19 cellular contexts compared by ENCODE assay signal in genomic region chr1:180542113-180542512, GRCh38. TPM values are rescaled to one million over a fixed set of nuclear protein-coding genes. Genes with fewer than 3 reads are reported as not detected.
DNase-seq lines count a peak whose midpoint lies in the region; ATAC-seq and TF ChIP-seq lines count a peak whose summit lies in the region.
"Had no signal": no experiment of that assay in that cellular context is flagged by ENCODE, and none has a peak within 500 bp of the region (broad histone marks: within the 10 kb centered on the region; RNA-seq: fewer than 3 reads in every experiment).

No MANE protein-coding gene starts in this region.

- no peak overlapping the region for H2BK120ac ChIP-seq in neuronal stem cell (ENCODE audit: low read depth, low read length)

- no peak overlapping the region for H3K4me2 ChIP-seq in neuronal stem cell (ENCODE audit: insufficient read depth, low read length, poor library complexity, severe bottlenecking)

- no peaks in the 10 kb centered on the region for H3K4me1 Mint-ChIP-seq in activated naive CD4-positive, alpha-beta T cell treated with anti-CD3 and anti-CD28 coated beads, Interleukin-2, amount 10 ng/mL, durations not matched to agents 7 days and 5 days
- H3K4me1 Mint-ChIP-seq: activated CD4-positive, alpha-beta T cell treated with anti-CD3 and anti-CD28 coated beads for 36 hours had no signal

- no peak overlapping the region for H2BK15ac ChIP-seq in neuronal stem cell (ENCODE audit: low read length)

- peaks cover 72% of the 10 kb centered on the region for H3K4me1 ChIP-seq in left ventricle myocardium inferior
- peaks cover 0 to 20% (median 8%) of the 10 kb centered on the region in 3 donors for H3K4me1 ChIP-seq in gastroesophageal sphincter
- peaks cover 7 to 8% of the 10 kb centered on the region in 2 donors for H3K4me1 ChIP-seq in neuronal stem cell (ENCODE audit: control insufficient read depth in 2 of 2, insufficient read depth in 1 of 2, low read depth in 1 of 2, low read length in 2 of 2)
- H3K4me1 ChIP-seq: Peyer's patch had no signal

- TF ChIP-seq POLR2A in gastroesophageal sphincter (IDR thresholded peaks at IDR 0.05), result no peak

- H3K14ac ChIP-seq in neuronal stem cell (ENCODE audit: low read length), result no peak overlapping the region

- no peak overlapping the region for H4K91ac ChIP-seq in neuronal stem cell (ENCODE audit: low read depth, low read length, poor library complexity)

- H3K27ac ChIP-seq in left ventricle myocardium inferior (replicated peaks) (peak overlapping the region; percentile 87), gastroesophageal sphincter (peak overlapping the region; percentile 31 to 71 (median 55)), neuronal stem cell (replicated peaks; ENCODE audit: low read length) (no peak overlapping the region)
- H3K27ac ChIP-seq: Peyer's patch, stomach had no signal

- TF ChIP-seq CTCF in left ventricle myocardium inferior (IDR thresholded peaks at IDR 0.05; ENCODE audit: borderline replicate concordance), result no peak
- no peak for TF ChIP-seq CTCF in gastroesophageal sphincter (IDR thresholded peaks at IDR 0.05)

- CTCF ChIA-PET in activated naive CD4-positive, alpha-beta T cell treated with anti-CD3 and anti-CD28 coated beads, Interleukin-2, amount 10 ng/mL, durations not matched to agents 7 days and 5 days (lab: Charles Lee), result no interaction called here

- H3K27me3 ChIP-seq in left ventricle myocardium inferior (ENCODE audit: low read depth) (no peaks in the 10 kb centered on the region), gastroesophageal sphincter (no peaks in the 10 kb centered on the region), neuronal stem cell (ENCODE audit: control insufficient read depth in 3 of 3, insufficient read depth in 3 of 3, low read depth in 1 of 3, low read length in 3 of 3) (no peaks in the 10 kb centered on the region)
- H3K27me3 ChIP-seq: dorsolateral prefrontal cortex, Peyer's patch had no signal

- no peak overlapping the region for H3K4me3 Mint-ChIP-seq in activated naive CD4-positive, alpha-beta T cell treated with anti-CD3 and anti-CD28 coated beads, Interleukin-2, amount 10 ng/mL, durations not matched to agents 7 days and 5 days
- H3K4me3 Mint-ChIP-seq: activated CD4-positive, alpha-beta T cell treated with anti-CD3 and anti-CD28 coated beads for 36 hours had no signal

- H2AK5ac ChIP-seq in neuronal stem cell (ENCODE audit: low read depth, low read length), result no peak overlapping the region

- no peak overlapping the region for H2BK12ac ChIP-seq in neuronal stem cell (ENCODE audit: low read length)

- DNase-seq in left ventricle myocardium inferior (no peak), cardiac septum (ENCODE audit: low spot score) (no peak), neuronal stem cell (ENCODE audit: low spot score) (no peak), pons (ENCODE audit: low spot score) (no peak), NOMO-1 treated with dmso at 0.1 percent for 144 hours (lab: John Stamatoyannopoulos, UW; ENCODE audit: unreplicated experiment) (no peak)
- no peak for DNase-seq in activated naive CD4-positive, alpha-beta T cell treated with anti-CD3 and anti-CD28 coated beads, Interleukin-2, amount 10 ng/mL, durations not matched to agents 7 days and 5 days
- DNase-seq in activated effector memory CD4-positive, alpha-beta T cell treated with Interleukin-2 at 50 U/mL for 16 hours, result no peak
- DNase-seq: ACHN; activated CD4-positive, alpha-beta T cell treated with anti-CD3 and anti-CD28 coated beads for 36 hours; activated T-cell treated with anti-CD3 and anti-CD28 coated beads, Interleukin-2, amount 50 U/mL, for 1 hour; GDM1; NCI-H1048; Peyer's patch; stomach had no signal

- peaks cover 24% of the 10 kb centered on the region for H3K27me3 Mint-ChIP-seq in activated naive CD4-positive, alpha-beta T cell treated with anti-CD3 and anti-CD28 coated beads, Interleukin-2, amount 10 ng/mL, durations not matched to agents 7 days and 5 days
- H3K27me3 Mint-ChIP-seq: activated CD4-positive, alpha-beta T cell treated with anti-CD3 and anti-CD28 coated beads for 36 hours had no signal

- H3K18ac ChIP-seq in neuronal stem cell (ENCODE audit: low read length), result no peak overlapping the region

- H3K4me3 ChIP-seq in left ventricle myocardium inferior (no peak overlapping the region), gastroesophageal sphincter (no peak overlapping the region), neuronal stem cell (ENCODE audit: low read length in 2 of 2) (no peak overlapping the region)
- H3K4me3 ChIP-seq: dorsolateral prefrontal cortex, Peyer's patch, stomach had no signal

- H3K9ac ChIP-seq in neuronal stem cell (ENCODE audit: low read depth, low read length, poor library complexity), result no peak overlapping the region

- no peak for ATAC-seq in gastroesophageal sphincter
- ATAC-seq: activated CD4-positive, alpha-beta T cell treated with anti-CD3 and anti-CD28 coated beads for 36 hours had no signal

- H3K23ac ChIP-seq in neuronal stem cell (ENCODE audit: low read depth, low read length, poor library complexity), result no peak overlapping the region

- no peak for TF ChIP-seq EP300 in gastroesophageal sphincter (IDR thresholded peaks at IDR 0.05)

- intact Hi-C loops in left ventricle myocardium inferior (cut with micrococcal nuclease), result no loop called here
- intact Hi-C loops in cardiac septum (cut with DNase I), result loop anchor here (5.0 kb wide), 1 partner anchor 70 kb away; no protein-coding TSS in a partner anchor

- H2BK5ac ChIP-seq in neuronal stem cell (ENCODE audit: low read length), result no peak overlapping the region

- no peaks in the 10 kb centered on the region for H3K9me3 ChIP-seq in left ventricle myocardium inferior (replicated peaks)
- H3K9me3 ChIP-seq in gastroesophageal sphincter, result no peaks in the 10 kb centered on the region
- no peaks in the 10 kb centered on the region for H3K9me3 ChIP-seq in neuronal stem cell (replicated peaks in 1 of 2; ENCODE audit: control insufficient read depth in 2 of 2, insufficient read depth in 1 of 2, low read depth in 1 of 2, low read length in 2 of 2)
- H3K9me3 ChIP-seq: Peyer's patch, stomach had no signal

- no peaks in the 10 kb centered on the region for H3K9me3 Mint-ChIP-seq in activated naive CD4-positive, alpha-beta T cell treated with anti-CD3 and anti-CD28 coated beads, Interleukin-2, amount 10 ng/mL, durations not matched to agents 7 days and 5 days

- no peak overlapping the region for H3K27ac Mint-ChIP-seq in activated naive CD4-positive, alpha-beta T cell treated with anti-CD3 and anti-CD28 coated beads, Interleukin-2, amount 10 ng/mL, durations not matched to agents 7 days and 5 days
- H3K27ac Mint-ChIP-seq: activated CD4-positive, alpha-beta T cell treated with anti-CD3 and anti-CD28 coated beads for 36 hours had no signal

- H3K79me1 ChIP-seq in neuronal stem cell (ENCODE audit: low read depth, low read length), result no peaks in the 10 kb centered on the region

- H4K8ac ChIP-seq in neuronal stem cell (ENCODE audit: low read depth, low read length), result no peak overlapping the region

- no peaks in the 10 kb centered on the region for H3K36me3 ChIP-seq in left ventricle myocardium inferior
- H3K36me3 ChIP-seq in gastroesophageal sphincter, result no peaks in the 10 kb centered on the region
- no peaks in the 10 kb centered on the region for H3K36me3 ChIP-seq in neuronal stem cell (replicated peaks in 1 of 2; ENCODE audit: control insufficient read depth in 2 of 2, insufficient read depth in 2 of 2, low read length in 2 of 2)
- H3K36me3 ChIP-seq: Peyer's patch, stomach had no signal

- peak overlapping the region; percentile 60 for H2AFZ ChIP-seq in neuronal stem cell (ENCODE audit: low read length)

- H3K36me3 Mint-ChIP-seq in activated naive CD4-positive, alpha-beta T cell treated with anti-CD3 and anti-CD28 coated beads, Interleukin-2, amount 10 ng/mL, durations not matched to agents 7 days and 5 days, result no peaks in the 10 kb centered on the region

- H3K4ac ChIP-seq in neuronal stem cell (ENCODE audit: low read length), result no peak overlapping the region

- 30 to 39% methylated on average over 6 of the region's 6 CpGs for WGBS in gastroesophageal sphincter (ENCODE audit: low coverage in 1 of 2), 2 donors
- no CpG with 5 or more reads among the region's 6 CpGs for WGBS in neuronal stem cell (ENCODE audit: extremely low coverage in 2 of 2, insufficient read length in 2 of 2, insufficient replicate concordance in 1 of 2), 2 donors

RNA-seq across cellular contexts. Expression of gene OVAAL, which starts 16.7 kb away (rescaled TPM):
- total RNA-seq in left ventricle myocardium inferior (5.3 TPM), cardiac septum (6.3 TPM), gastroesophageal sphincter (not detected)
- polyA plus RNA-seq in neuronal stem cell (2013, experiment 1 of 2), result not detected
- polyA plus RNA-seq in neuronal stem cell (2013, experiment 2 of 2), result not detected
- total RNA-seq: activated CD4-positive, alpha-beta T cell treated with anti-CD3 and anti-CD28 coated beads for 36 hours; mononuclear cell; NCI-H460; Peyer's patch; stomach; T-helper 1 cell treated with Interleukin-12 subunit alpha and Interleukin-12 subunit beta and Interleukin-4 antibody, amounts not matched to agents 30 ng/mL and 1 ng/mL, for 36 hours had no signal
- polyA plus RNA-seq: stomach had no signal

RNA-seq across cellular contexts. Expression of gene ACBD6, which starts 39.7 kb away (rescaled TPM):
- 18.2 TPM for total RNA-seq in left ventricle myocardium inferior
- 19.0 TPM for total RNA-seq in cardiac septum
- total RNA-seq in gastroesophageal sphincter, result 10 to 100 TPM; 27.1 to 41.3 (median 39.7) TPM
- 42.4 TPM for polyA plus RNA-seq in neuronal stem cell (2013, experiment 1 of 2)
- polyA plus RNA-seq in neuronal stem cell (2013, experiment 2 of 2), result 40.3 TPM
